8 cellular contexts compared by ENCODE assay signal in genomic region chr19:36214388-36215275, GRCh38. TPM values are rescaled to one million over a fixed set of nuclear protein-coding genes. Genes with fewer than 3 reads are reported as not detected.
DNase-seq lines count a peak whose midpoint lies in the region; ATAC-seq lines count a peak whose summit lies in the region.

Gene ZNF146, plus strand, starts transcription at chr19:36215106. Its CDS starts 21,335 bp downstream, at chr19:36236441.
Gene ZNF565, minus strand, starts transcription at chr19:36214665. Its CDS starts 12,680 bp downstream, at chr19:36201985.

- H3K27ac ChIP-seq in mucosa of rectum (ENCODE audit: low read depth in 2 of 2, low read length in 2 of 2): peak within 1 kb of the TSS; percentile 96 to 99

- H3K36me3 ChIP-seq in mucosa of rectum (ENCODE audit: control insufficient read depth in 2 of 2, insufficient read depth in 2 of 2, low read length in 2 of 2): peaks cover 0 to 2% of the 10 kb centered on the region in 2 donors

- peaks cover 12% of the 10 kb centered on the region in 2 donors for H3K4me1 ChIP-seq in mucosa of rectum (ENCODE audit: control insufficient read depth in 2 of 2, insufficient read depth in 2 of 2, low read length in 2 of 2)

- no peaks in the 10 kb centered on the region for H3K27me3 ChIP-seq in mucosa of rectum (ENCODE audit: control insufficient read depth in 2 of 2, insufficient read depth in 2 of 2, low read length in 2 of 2)

- H3K4me3 ChIP-seq in Jurkat, Clone E6-1 (ENCODE audit: low read length): peak within 1 kb of the TSS; percentile 99
- peak within 1 kb of the TSS; percentile 84 to 93 for H3K4me3 ChIP-seq in mucosa of rectum (ENCODE audit: low read length in 2 of 2)

- H3K9me3 ChIP-seq in mucosa of rectum (ENCODE audit: control insufficient read depth in 2 of 2, low read length in 2 of 2): no peaks in the 10 kb centered on the region

- DNase-seq in DMS53 treated with DMSO at 0.1 percent for 48 hours (lab: John Stamatoyannopoulos, UW; ENCODE audit: unreplicated experiment) (peak; percentile 99), OCI-M2 (lab: John Stamatoyannopoulos, UW; ENCODE audit: unreplicated experiment) (peak; percentile 100)
- peak; percentile 98 for DNase-seq in Jurkat, Clone E6-1 (ENCODE audit: low read depth, low spot score)
- DNase-seq in activated T-cell treated with anti-CD3 and anti-CD28 coated beads, Interleukin-2, amount 50 U/mL, for 1 hour: peak; percentile 92
- DNase-seq in stimulated activated CD8-positive, alpha-beta memory T cell treated with anti-CD3 and anti-CD28 coated beads, Interleukin-4, amount 100 ng/mL, for 4 hours (ENCODE audit: low read depth in 2 of 2, low spot score in 1 of 2): peak; percentile 88 to 92

- ATAC-seq in GM21717 (IDR thresholded peaks at IDR 0.05; ENCODE audit: unreplicated experiment) (peak; percentile 86), esophagus mucosa (peak; percentile 95)

- peak within 1 kb of the TSS; percentile 78 to 84 for H3K9ac ChIP-seq in mucosa of rectum (ENCODE audit: low read depth in 1 of 2, low read length in 2 of 2)

RNA-seq across cellular contexts. Expression of gene ZNF146, which starts in this region (rescaled TPM):
- polyA plus RNA-seq in Jurkat, Clone E6-1 (2012; ENCODE audit: insufficient read depth, insufficient read length): 62.3 TPM
- total RNA-seq in esophagus mucosa: 35.9 TPM

RNA-seq across cellular contexts. Expression of gene ZNF565, which starts in this region (rescaled TPM):
- 5.9 TPM for polyA plus RNA-seq in Jurkat, Clone E6-1 (2012; ENCODE audit: insufficient read depth, insufficient read length)
- 2.1 TPM for total RNA-seq in esophagus mucosa

Comparison
In these comparisons a context has a peak if more than half of its experiments do, and no peak if none do; other contexts are left out.
1. Peak in every context shown above with its lines: DNase-seq, ATAC-seq, H3K4me3 ChIP-seq and H3K27ac ChIP-seq.